ENCODE assay signal across 17 cellular contexts in genomic region chr1:202788800-202789199, GRCh38. TPM values are rescaled to one million over a fixed set of nuclear protein-coding genes. Genes with fewer than 3 reads are reported as not detected.
DNase-seq lines count a peak whose midpoint lies in the region; ATAC-seq and TF ChIP-seq lines count a peak whose summit lies in the region.
"Had no signal": no experiment of that assay in that cellular context is flagged by ENCODE, and none has a peak within 500 bp of the region (broad histone marks: within the 10 kb centered on the region; RNA-seq: fewer than 3 reads in every experiment).

No MANE protein-coding gene starts in this region.

- H3K27me3 ChIP-seq in H9 (ENCODE audit: insufficient read depth, low read length) (no peaks in the 10 kb centered on the region), transverse colon (no peaks in the 10 kb centered on the region)

- H3K4me3 ChIP-seq in mucosa of descending colon (no peak overlapping the region), transverse colon (no peak overlapping the region)
- H3K4me3 ChIP-seq: PC-9 had no signal

- no peak overlapping the region for H3K18ac ChIP-seq in H9 (ENCODE audit: insufficient read length, low read depth, low read length)

- H3K79me1 ChIP-seq in H9 (ENCODE audit: insufficient read depth, low read depth, low read length, poor library complexity, severe bottlenecking), result peaks cover 3% of the 10 kb centered on the region

- DNase-seq in H9 (no peak), endothelial cell (ENCODE audit: low spot score) (no peak), mucosa of descending colon (peak in 1 of 3 donors; percentile 70), transverse colon (peak; percentile 53), NCI-H1694 treated with DMSO at 0.1 percent for 48 hours (lab: John Stamatoyannopoulos, UW) (no peak), NCI-H510A (lab: John Stamatoyannopoulos, UW) (no peak), NCI-H1694 (lab: John Stamatoyannopoulos, UW) (no peak)
- DNase-seq: C1 segment of cervical spinal cord, DMS79 treated with DMSO at 0.1 percent for 48 hours, HFFc6, KBM-7, NCI-H1417, NCI-H1930, NCI-H345, NCI-H526, PC-9 had no signal

- H3K36me3 ChIP-seq in mucosa of descending colon (ENCODE audit: low read depth) (no peaks in the 10 kb centered on the region), transverse colon (no peaks in the 10 kb centered on the region)

- no CpG with 5 or more reads among the region's 3 CpGs for WGBS in H9 (ENCODE audit: extremely low coverage, insufficient read length, low lambda C conversion rate)
- WGBS in transverse colon (ENCODE audit: low coverage in 1 of 2), 2 donors, result 39 to 49% methylated on average over 3 of the region's 3 CpGs

- H4K5ac ChIP-seq in H9 (ENCODE audit: insufficient read length, low read depth, low read length), result no peak overlapping the region

- H3K36me3 Mint-ChIP-seq in H9 (ENCODE audit: insufficient read depth in 1 of 3, low read depth in 3 of 3) (peaks cover 11 to 16% (median 13%) of the 10 kb centered on the region in 3 experiments; a peak in 6 of 7 replicates), endothelial cell (ENCODE audit: low read depth, unreplicated experiment) (no peaks in the 10 kb centered on the region)

- no peak overlapping the region for H2BK20ac ChIP-seq in H9 (ENCODE audit: low read depth, low read length, poor library complexity, severe bottlenecking)

- H4K8ac ChIP-seq in H9 (replicated peaks; ENCODE audit: insufficient read length, low read depth, low read length), result no peak overlapping the region

- H3K27ac ChIP-seq in H9 (ENCODE audit: insufficient read length, low read depth, low read length) (no peak overlapping the region), transverse colon (peak overlapping the region; percentile 72 to 82 (median 76))
- H3K27ac ChIP-seq: PC-9 had no signal

- peak overlapping the region; percentile 26 to 74 (median 37); a peak in 4 of 7 replicates for H3K27ac Mint-ChIP-seq in H9
- H3K27ac Mint-ChIP-seq in endothelial cell (ENCODE audit: unreplicated experiment), result peak overlapping the region; percentile 48
- H3K27ac Mint-ChIP-seq: HFFc6 had no signal

- no peaks in the 10 kb centered on the region for H3K9me3 Mint-ChIP-seq in H9
- no peaks in the 10 kb centered on the region for H3K9me3 Mint-ChIP-seq in endothelial cell (ENCODE audit: unreplicated experiment)
- H3K9me3 Mint-ChIP-seq: HFFc6 had no signal

- H3K4me1 ChIP-seq in H9 (ENCODE audit: insufficient read depth, low read length) (no peaks in the 10 kb centered on the region; the same call in 1 of the 2 replicates), mucosa of descending colon (ENCODE audit: low read depth) (peaks cover 31% of the 10 kb centered on the region), transverse colon (peaks cover 7 to 83% (median 48%) of the 10 kb centered on the region in 4 donors)

- no peak overlapping the region for H2BK15ac ChIP-seq in H9 (ENCODE audit: low read depth, low read length)

- no peak overlapping the region for H3K9ac ChIP-seq in H9 (ENCODE audit: extremely low read depth, insufficient read length, low read length)

- no peak overlapping the region for H3K56ac ChIP-seq in H9 (ENCODE audit: insufficient read length, low read depth, low read length)

- no peak overlapping the region for H3K23ac ChIP-seq in H9 (ENCODE audit: insufficient read length, low read depth, low read length)

- H3T11ph ChIP-seq in H9 (ENCODE audit: low read length), result no peak overlapping the region

- no peaks in the 10 kb centered on the region for H3K23me2 ChIP-seq in H9 (ENCODE audit: insufficient read length, low read depth, low read length, poor library complexity, severe bottlenecking)

- no peak overlapping the region for H2BK12ac ChIP-seq in H9 (ENCODE audit: insufficient read length, low read depth, low read length)

- no peak overlapping the region for H2BK5ac ChIP-seq in H9 (ENCODE audit: insufficient read length, low read length)

- TF ChIP-seq EP300 in transverse colon (IDR thresholded peaks at IDR 0.05; ENCODE audit: low read depth), result no peak

- no peak overlapping the region for H3K4me2 ChIP-seq in H9 (ENCODE audit: insufficient read depth, insufficient read length, low read length)
- H3K4me2 ChIP-seq: PC-9 had no signal

- no peak overlapping the region for H2BK120ac ChIP-seq in H9 (ENCODE audit: low read depth, low read length, poor library complexity, severe bottlenecking)

- no peak overlapping the region for H3K4me3 Mint-ChIP-seq in H9
- peak overlapping the region; percentile 52 for H3K4me3 Mint-ChIP-seq in endothelial cell (ENCODE audit: unreplicated experiment)
- H3K4me3 Mint-ChIP-seq: HFFc6 had no signal

- no peak overlapping the region for H2AK5ac ChIP-seq in H9 (ENCODE audit: insufficient read length, low read length)

- no peak overlapping the region for H3K4ac ChIP-seq in H9 (ENCODE audit: low read depth, low read length)

- intact Hi-C loops in mucosa of descending colon (cut with DNase I, micrococcal nuclease) (no loop called here), transverse colon (cut with DNase I; ENCODE audit: low total_unique reads) (no loop called here)

- no peak overlapping the region for H3K14ac ChIP-seq in H9 (ENCODE audit: insufficient read depth, low read length)

- H3K9me3 ChIP-seq in H9 (ENCODE audit: control insufficient read depth, low read depth, low read length) (no peaks in the 10 kb centered on the region), mucosa of descending colon (no peaks in the 10 kb centered on the region), transverse colon (no peaks in the 10 kb centered on the region)

- TF ChIP-seq CTCF in H9 (conservative IDR thresholded peaks at IDR 0.05), result no peak
- TF ChIP-seq CTCF in endothelial cell (IDR thresholded peaks at IDR 0.05; ENCODE audit: unreplicated experiment), result no peak
- TF ChIP-seq CTCF in mucosa of descending colon (IDR thresholded peaks at IDR 0.05), result no peak
- no peak for TF ChIP-seq CTCF in transverse colon (IDR thresholded peaks at IDR 0.05)

- no peak overlapping the region for H2AFZ ChIP-seq in H9 (ENCODE audit: low read length)
- H2AFZ ChIP-seq: PC-9 had no signal

- peaks cover 50% of the 10 kb centered on the region; the same call in 1 of the 2 replicates for H3K79me2 ChIP-seq in H9 (ENCODE audit: insufficient read depth, low read length)

- no peak overlapping the region for H4K91ac ChIP-seq in H9 (ENCODE audit: insufficient read length, low read depth, low read length)

- H4K20me1 ChIP-seq in H9 (ENCODE audit: control insufficient read depth, insufficient read depth, insufficient read length), result no peaks in the 10 kb centered on the region

- TF ChIP-seq POLR2A in transverse colon (IDR thresholded peaks at IDR 0.05), result no peak

- peak; percentile 92 for ATAC-seq in mucosa of descending colon

- peaks cover 10 to 21% of the 10 kb centered on the region in 2 experiments for H3K4me1 Mint-ChIP-seq in H9
- peaks cover 23% of the 10 kb centered on the region for H3K4me1 Mint-ChIP-seq in endothelial cell (ENCODE audit: unreplicated experiment)

- H3K27me3 Mint-ChIP-seq in H9 (ENCODE audit: low read depth) (no peaks in the 10 kb centered on the region), endothelial cell (ENCODE audit: unreplicated experiment) (no peaks in the 10 kb centered on the region)

- in situ Hi-C loops in transverse colon (cut with MboI; ENCODE audit: low pct_ligation_motif_present in 1 of 4, low pct_unique_long_range_greater_than_20kb in 1 of 4, low sequenced_read_pairs in 3 of 4), result no loop called here

RNA-seq across cellular contexts. Expression of gene KDM5B, which starts 19.4 kb away (rescaled TPM):
- total RNA-seq in H9 (2021) (200 and 210 TPM in 2 replicates), endothelial cell (ENCODE audit: unreplicated experiment) (195 TPM), mucosa of descending colon (10 to 100 TPM; 64.7 to 92.7 (median 68.1) TPM), transverse colon (100 to 1,000 TPM in 1 of 4 donors, 10 to 100 TPM in 3; 50.5 to 104 (median 71.7) TPM)

RNA-seq across cellular contexts. Expression of gene PCAT6, which starts 22.0 kb away (rescaled TPM):
- 4.8 and 6.4 TPM in 2 replicates for total RNA-seq in H9 (2021)
- 2.0 TPM for total RNA-seq in endothelial cell (ENCODE audit: unreplicated experiment)
- total RNA-seq in mucosa of descending colon, result 1 to 10 TPM in 2 of 3 donors, under 1 TPM in 1; 0.69 to 1.3 (median 1.0) TPM
- not detected for total RNA-seq in transverse colon
- total RNA-seq: G401 had no signal
